ENCODE assay signal across 1 cellular context in the genomic region with DNA sequence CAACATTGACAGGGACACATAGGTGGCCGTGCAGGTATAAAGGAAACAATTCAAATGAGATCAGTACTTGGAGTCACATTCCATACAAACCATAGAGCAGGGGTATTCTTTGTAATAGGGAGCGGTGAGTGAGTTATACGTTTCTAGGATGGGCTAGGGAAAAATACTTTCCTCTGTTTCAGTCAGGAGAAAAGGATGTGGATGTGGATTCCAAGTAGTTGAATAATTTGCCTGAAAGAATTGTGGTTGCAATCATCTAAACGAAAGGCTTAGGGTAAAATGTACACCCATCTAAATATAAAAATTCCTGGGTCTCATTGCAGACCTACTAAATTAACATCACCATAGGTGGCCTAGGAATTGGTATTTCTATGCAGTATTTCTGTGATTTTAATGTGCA.
TF ChIP-seq lines count a peak whose summit lies in the region.

No MANE protein-coding gene starts in this region.

TF ChIP-seq in WTC11, 78 proteins besides CTCF, POLR2A, EP300 and RAD21 (continued from another document):
- TF ChIP-seq, protein P1, sequence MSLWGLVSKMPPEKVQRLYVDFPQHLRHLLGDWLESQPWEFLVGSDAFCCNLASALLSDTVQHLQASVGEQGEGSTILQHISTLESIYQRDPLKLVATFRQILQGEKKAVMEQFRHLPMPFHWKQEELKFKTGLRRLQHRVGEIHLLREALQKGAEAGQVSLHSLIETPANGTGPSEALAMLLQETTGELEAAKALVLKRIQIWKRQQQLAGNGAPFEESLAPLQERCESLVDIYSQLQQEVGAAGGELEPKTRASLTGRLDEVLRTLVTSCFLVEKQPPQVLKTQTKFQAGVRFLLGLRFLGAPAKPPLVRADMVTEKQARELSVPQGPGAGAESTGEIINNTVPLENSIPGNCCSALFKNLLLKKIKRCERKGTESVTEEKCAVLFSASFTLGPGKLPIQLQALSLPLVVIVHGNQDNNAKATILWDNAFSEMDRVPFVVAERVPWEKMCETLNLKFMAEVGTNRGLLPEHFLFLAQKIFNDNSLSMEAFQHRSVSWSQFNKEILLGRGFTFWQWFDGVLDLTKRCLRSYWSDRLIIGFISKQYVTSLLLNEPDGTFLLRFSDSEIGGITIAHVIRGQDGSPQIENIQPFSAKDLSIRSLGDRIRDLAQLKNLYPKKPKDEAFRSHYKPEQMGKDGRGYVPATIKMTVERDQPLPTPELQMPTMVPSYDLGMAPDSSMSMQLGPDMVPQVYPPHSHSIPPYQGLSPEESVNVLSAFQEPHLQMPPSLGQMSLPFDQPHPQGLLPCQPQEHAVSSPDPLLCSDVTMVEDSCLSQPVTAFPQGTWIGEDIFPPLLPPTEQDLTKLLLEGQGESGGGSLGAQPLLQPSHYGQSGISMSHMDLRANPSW (CRISPR knock-in tag; conservative IDR thresholded peaks at IDR 0.05; ENCODE audit: low read depth), result no peak
- TF ChIP-seq MXD4 (CRISPR knock-in tag; IDR thresholded peaks at IDR 0.05; ENCODE audit: borderline replicate concordance), result no peak
- TF ChIP-seq, protein P2, sequence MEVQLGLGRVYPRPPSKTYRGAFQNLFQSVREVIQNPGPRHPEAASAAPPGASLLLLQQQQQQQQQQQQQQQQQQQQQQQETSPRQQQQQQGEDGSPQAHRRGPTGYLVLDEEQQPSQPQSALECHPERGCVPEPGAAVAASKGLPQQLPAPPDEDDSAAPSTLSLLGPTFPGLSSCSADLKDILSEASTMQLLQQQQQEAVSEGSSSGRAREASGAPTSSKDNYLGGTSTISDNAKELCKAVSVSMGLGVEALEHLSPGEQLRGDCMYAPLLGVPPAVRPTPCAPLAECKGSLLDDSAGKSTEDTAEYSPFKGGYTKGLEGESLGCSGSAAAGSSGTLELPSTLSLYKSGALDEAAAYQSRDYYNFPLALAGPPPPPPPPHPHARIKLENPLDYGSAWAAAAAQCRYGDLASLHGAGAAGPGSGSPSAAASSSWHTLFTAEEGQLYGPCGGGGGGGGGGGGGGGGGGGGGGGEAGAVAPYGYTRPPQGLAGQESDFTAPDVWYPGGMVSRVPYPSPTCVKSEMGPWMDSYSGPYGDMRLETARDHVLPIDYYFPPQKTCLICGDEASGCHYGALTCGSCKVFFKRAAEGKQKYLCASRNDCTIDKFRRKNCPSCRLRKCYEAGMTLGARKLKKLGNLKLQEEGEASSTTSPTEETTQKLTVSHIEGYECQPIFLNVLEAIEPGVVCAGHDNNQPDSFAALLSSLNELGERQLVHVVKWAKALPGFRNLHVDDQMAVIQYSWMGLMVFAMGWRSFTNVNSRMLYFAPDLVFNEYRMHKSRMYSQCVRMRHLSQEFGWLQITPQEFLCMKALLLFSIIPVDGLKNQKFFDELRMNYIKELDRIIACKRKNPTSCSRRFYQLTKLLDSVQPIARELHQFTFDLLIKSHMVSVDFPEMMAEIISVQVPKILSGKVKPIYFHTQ (CRISPR knock-in tag; IDR thresholded peaks at IDR 0.05), result no peak
